Comparison of ENCODE assay signal across 8 cellular contexts in genomic region chr14:74302160-74302628, GRCh38. TPM values are rescaled to one million over a fixed set of nuclear protein-coding genes. Genes with fewer than 3 reads are reported as not detected.
DNase-seq lines count a peak whose midpoint lies in the region; ATAC-seq and TF ChIP-seq lines count a peak whose summit lies in the region.

No MANE protein-coding gene starts in this region.

- peak overlapping the region; percentile 100 for H3K4me3 Mint-ChIP-seq in CD8-positive, alpha-beta T cell

- H3K4me1 ChIP-seq in CD8-positive, alpha-beta T cell (ENCODE audit: insufficient read depth, low read length) = peaks cover 19% of the 10 kb centered on the region
- peaks cover 4% of the 10 kb centered on the region for H3K4me1 ChIP-seq in RWPE2 (ENCODE audit: insufficient read depth, poor library complexity, severe bottlenecking)

- peak; percentile 52 for TF ChIP-seq CTCF in CD8-positive, alpha-beta T cell (IDR thresholded peaks at IDR 0.05)
- TF ChIP-seq CTCF in RWPE2 (IDR thresholded peaks at IDR 0.05; ENCODE audit: poor library complexity, severe bottlenecking) (no peak), choroid plexus epithelial cell (conservative IDR thresholded peaks at IDR 0.05; ENCODE audit: low read depth, low read length) (peak; percentile 62)

- ATAC-seq in CD8-positive, alpha-beta T cell = peak; percentile 83
- ATAC-seq in GM19023 (IDR thresholded peaks at IDR 0.05; ENCODE audit: unreplicated experiment) = peak; percentile 31
- ATAC-seq in RWPE2 (ENCODE audit: low read depth) = peak; percentile 65
- ATAC-seq in left lobe of liver = peak; percentile 63

- no peaks in the 10 kb centered on the region for H3K9me3 Mint-ChIP-seq in CD8-positive, alpha-beta T cell

- peaks cover 28% of the 10 kb centered on the region for H3K4me1 Mint-ChIP-seq in CD8-positive, alpha-beta T cell (ENCODE audit: low read depth)

- peaks cover 6% of the 10 kb centered on the region for H3K36me3 ChIP-seq in CD8-positive, alpha-beta T cell (ENCODE audit: insufficient read depth, low read length)
- H3K36me3 ChIP-seq in RWPE2 (ENCODE audit: low read depth) = peaks cover 25% of the 10 kb centered on the region

- H3K27ac Mint-ChIP-seq in CD8-positive, alpha-beta T cell = peak overlapping the region; percentile 98

- no peaks in the 10 kb centered on the region for H3K27me3 Mint-ChIP-seq in CD8-positive, alpha-beta T cell (ENCODE audit: low read depth)

- H3K27me3 ChIP-seq in CD8-positive, alpha-beta T cell (ENCODE audit: insufficient read depth, low read length) = no peaks in the 10 kb centered on the region
- no peaks in the 10 kb centered on the region for H3K27me3 ChIP-seq in RWPE2 (ENCODE audit: insufficient read depth, poor library complexity, severe bottlenecking)

- CTCF ChIA-PET in CD8-positive, alpha-beta T cell (lab: Charles Lee) = interaction anchor here (1.6 kb wide), 2 partner anchors 11 to 19 kb away, joined by 4 read pairs; no protein-coding TSS in a partner anchor

- peak in 2 of 7 experiments; percentile 23 to 38 for DNase-seq in CD8-positive, alpha-beta T cell
- DNase-seq in HT-29 (ENCODE audit: low spot score) = peak; percentile 62
- DNase-seq in RWPE2 (ENCODE audit: low spot score) = no peak
- peak; percentile 77 for DNase-seq in choroid plexus epithelial cell (ENCODE audit: low read depth)
- DNase-seq in left lobe of liver (ENCODE audit: low spot score) = no peak
- DNase-seq in substantia nigra (lab: John Stamatoyannopoulos, UW) = peak in 3 of 49 donors; percentile 14 to 19 (median 19)
- DNase-seq in effector CD4-positive, alpha-beta T cell = no peak

- intact Hi-C loops in CD8-positive, alpha-beta T cell (cut with DNase I, micrococcal nuclease) = loop anchor here (2.0 to 10.0 kb wide), 6 partner anchors 190 to 1245 kb away; partner anchors contain the start of genes ISCA2 (in 2 of the 2), NPC2 (in 2 of the 2), AREL1 (in 1 of the 2) and FCF1 (in 1 of the 2)

- peak overlapping the region; percentile 85 for H3K4me3 ChIP-seq in CD8-positive, alpha-beta T cell (ENCODE audit: low read depth, low read length)
- H3K4me3 ChIP-seq in RWPE2 (ENCODE audit: severe bottlenecking) (peak overlapping the region; percentile 77), choroid plexus epithelial cell (ENCODE audit: low read depth, low read length) (peak overlapping the region; percentile 97)

- POLR2A ChIA-PET in CD8-positive, alpha-beta T cell (lab: Charles Lee) = interaction anchor here (0.5 to 1.7 kb wide), 3 partner anchors 45 to 1243 kb away, joined by 3 to 4 read pairs (median 4); partner anchors contain the start of gene RBM25

- H3K9me3 ChIP-seq in CD8-positive, alpha-beta T cell (ENCODE audit: low read length) = no peaks in the 10 kb centered on the region
- no peaks in the 10 kb centered on the region for H3K9me3 ChIP-seq in RWPE2 (ENCODE audit: severe bottlenecking)

- peak overlapping the region; percentile 85 for H3K27ac ChIP-seq in CD8-positive, alpha-beta T cell (ENCODE audit: low read depth, low read length)
- peak overlapping the region; percentile 52 for H3K27ac ChIP-seq in RWPE2 (ENCODE audit: poor library complexity, severe bottlenecking)
- peak overlapping the region; percentile 87 for H3K27ac ChIP-seq in substantia nigra (ENCODE audit: low read depth, low read length, poor library complexity, severe bottlenecking)

- H3K36me3 Mint-ChIP-seq in CD8-positive, alpha-beta T cell = peaks cover 33% of the 10 kb centered on the region

RNA-seq across cellular contexts. Expression of gene ABCD4, which starts 0.5 kb away (rescaled TPM):
- total RNA-seq in CD8-positive, alpha-beta T cell = 10 to 100 TPM; 67.5 to 76.9 TPM
- total RNA-seq in HT-29 (2014; rRNA removed; shearing (Covaris generic)) = 31.4 and 32.3 TPM in 2 replicates
- 39.7 TPM for total RNA-seq in left lobe of liver

RNA-seq across cellular contexts. Expression of gene VRTN, which starts 46.1 kb away (rescaled TPM):
- total RNA-seq in CD8-positive, alpha-beta T cell = not detected
- total RNA-seq in HT-29 (2014; rRNA removed; shearing (Covaris generic)) = 3.2 and 4.1 TPM in 2 replicates
- 0.08 TPM for total RNA-seq in left lobe of liver

Comparison
In these comparisons a context has a peak if more than half of its experiments do, and no peak if none do; other contexts are left out.
1. ATAC-seq: peak in every context shown above with its lines; median percentile 83 in CD8-positive, alpha-beta T cell; 65 in RWPE2; 63 in left lobe of liver; 31 in GM19023.
2. DNase-seq: peak in HT-29 (single experiment) and choroid plexus epithelial cell (single experiment); none in RWPE2 (single experiment), left lobe of liver (single experiment) and effector CD4-positive, alpha-beta T cell (single experiment).
3. Peak in every context shown above with its lines, with median percentiles within 50 percentile points of each other: H3K27ac ChIP-seq and H3K4me3 ChIP-seq.